Comparison of ENCODE assay signal across 8 cellular contexts in genomic region chr17:17032131-17032692, GRCh38. TPM values are rescaled to one million over a fixed set of nuclear protein-coding genes. Genes with fewer than 3 reads are reported as not detected.
DNase-seq lines count a peak whose midpoint lies in the region; ATAC-seq and TF ChIP-seq lines count a peak whose summit lies in the region.

No MANE protein-coding gene starts in this region.

- no peak for TF ChIP-seq POLR2A in ovary (IDR thresholded peaks at IDR 0.05)

- H3K27me3 Mint-ChIP-seq in Caco-2 (ENCODE audit: insufficient read depth, unreplicated experiment) = no peaks in the 10 kb centered on the region
- no peaks in the 10 kb centered on the region for H3K27me3 Mint-ChIP-seq in activated CD8-positive, alpha-beta T cell treated with anti-CD3 and anti-CD28 coated beads for 36 hours

- peak; percentile 74 for ATAC-seq in Right ventricle myocardium inferior
- ATAC-seq in HG02763 (IDR thresholded peaks at IDR 0.05; ENCODE audit: unreplicated experiment) = no peak
- ATAC-seq in activated CD8-positive, alpha-beta T cell treated with anti-CD3 and anti-CD28 coated beads for 36 hours = no peak
- no peak for ATAC-seq in HG03378 (IDR thresholded peaks at IDR 0.05; ENCODE audit: unreplicated experiment)

- TF ChIP-seq CTCF in Caco-2 (IDR thresholded peaks at IDR 0.05; ENCODE audit: insufficient read depth in 1 of 2, low read depth in 1 of 2, low read length in 1 of 2, severe bottlenecking in 1 of 2, unreplicated experiment in 1 of 2) (peak in 1 of 2 experiments; percentile 58), ovary (IDR thresholded peaks at IDR 0.05) (no peak)
- TF ChIP-seq CTCF in activated CD8-positive, alpha-beta T cell treated with anti-CD3 and anti-CD28 coated beads for 36 hours (IDR thresholded peaks at IDR 0.05) = no peak

- no peak overlapping the region for H3K27ac ChIP-seq in ovary

- POLR2A ChIA-PET in Caco-2 (lab: Charles Lee) = no interaction called here
- POLR2A ChIA-PET in activated CD8-positive, alpha-beta T cell treated with anti-CD3 and anti-CD28 coated beads for 36 hours (lab: Charles Lee) = no interaction called here

- no peaks in the 10 kb centered on the region for H3K9me3 Mint-ChIP-seq in Caco-2 (ENCODE audit: unreplicated experiment)
- H3K9me3 Mint-ChIP-seq in activated CD8-positive, alpha-beta T cell treated with anti-CD3 and anti-CD28 coated beads for 36 hours = no peaks in the 10 kb centered on the region

- CTCF ChIA-PET in Caco-2 (lab: Charles Lee) = interaction anchor here (1.1 kb wide), 1 partner anchor 11 kb away, joined by 6 read pairs; no protein-coding TSS in a partner anchor
- CTCF ChIA-PET in activated CD8-positive, alpha-beta T cell treated with anti-CD3 and anti-CD28 coated beads for 36 hours (lab: Charles Lee) = no interaction called here

- no TSS peak for BruUV-seq in Caco-2 (replicated peaks; lab: Mats Ljungman, UMichigan)

- peaks cover 36% of the 10 kb centered on the region for H3K4me1 Mint-ChIP-seq in Caco-2 (ENCODE audit: low read depth, unreplicated experiment)
- no peaks in the 10 kb centered on the region for H3K4me1 Mint-ChIP-seq in activated CD8-positive, alpha-beta T cell treated with anti-CD3 and anti-CD28 coated beads for 36 hours (ENCODE audit: low read depth)

- H3K27me3 ChIP-seq in Caco-2 (replicated peaks; ENCODE audit: control insufficient read depth, insufficient read depth, low read length) (no peaks in the 10 kb centered on the region), adipocyte (replicated peaks; ENCODE audit: control insufficient read depth, insufficient read depth, low read length) (peaks cover 6% of the 10 kb centered on the region), ovary (no peaks in the 10 kb centered on the region)

- DNase-seq in Caco-2 = peak in 1 of 2 experiments; percentile 60
- peak; percentile 91 for DNase-seq in adipocyte (ENCODE audit: low read depth)
- DNase-seq in Right ventricle myocardium inferior (ENCODE audit: missing footprints) = peak; percentile 82
- peak in 4 of 5 donors; percentile 38 to 71 (median 54) for DNase-seq in ovary
- no peak for DNase-seq in MV-4-11 (lab: John Stamatoyannopoulos, UW)
- DNase-seq in activated CD8-positive, alpha-beta T cell treated with anti-CD3 and anti-CD28 coated beads for 36 hours = no peak

- H3K9me3 ChIP-seq in Caco-2 = no peaks in the 10 kb centered on the region
- no peaks in the 10 kb centered on the region for H3K9me3 ChIP-seq in adipocyte (ENCODE audit: control insufficient read depth, low read length)
- H3K9me3 ChIP-seq in ovary = no peaks in the 10 kb centered on the region

- TF ChIP-seq EP300 in ovary (IDR thresholded peaks at IDR 0.05) = no peak

- no peaks in the 10 kb centered on the region for H3K36me3 ChIP-seq in Caco-2 (ENCODE audit: control insufficient read depth, insufficient read depth, low read length)
- H3K36me3 ChIP-seq in adipocyte (ENCODE audit: control insufficient read depth, insufficient read depth, low read length, severe bottlenecking) = no peaks in the 10 kb centered on the region
- no peaks in the 10 kb centered on the region for H3K36me3 ChIP-seq in ovary

- intact Hi-C loops in Caco-2 (cut with micrococcal nuclease; ENCODE audit: unreplicated experiment) (no loop called here), Right ventricle myocardium inferior (cut with DNase I) (no loop called here), ovary (cut with DNase I) (no loop called here)
- intact Hi-C loops in activated CD8-positive, alpha-beta T cell treated with anti-CD3 and anti-CD28 coated beads for 36 hours (cut with micrococcal nuclease) = no loop called here

- H3K4me3 Mint-ChIP-seq in Caco-2 (ENCODE audit: unreplicated experiment) = no peak overlapping the region
- no peak overlapping the region for H3K4me3 Mint-ChIP-seq in activated CD8-positive, alpha-beta T cell treated with anti-CD3 and anti-CD28 coated beads for 36 hours

- H3K36me3 Mint-ChIP-seq in Caco-2 (ENCODE audit: insufficient read depth, unreplicated experiment) = peaks cover 10% of the 10 kb centered on the region
- no peaks in the 10 kb centered on the region for H3K36me3 Mint-ChIP-seq in activated CD8-positive, alpha-beta T cell treated with anti-CD3 and anti-CD28 coated beads for 36 hours (ENCODE audit: low read depth)

- peak overlapping the region; percentile 99 for H3K27ac Mint-ChIP-seq in Caco-2 (ENCODE audit: unreplicated experiment)
- no peak overlapping the region for H3K27ac Mint-ChIP-seq in activated CD8-positive, alpha-beta T cell treated with anti-CD3 and anti-CD28 coated beads for 36 hours

- no peak overlapping the region for H3K4me3 ChIP-seq in Caco-2 (ENCODE audit: low read depth, low read length)
- no peak overlapping the region for H3K4me3 ChIP-seq in adipocyte (ENCODE audit: low read length)
- H3K4me3 ChIP-seq in ovary = no peak overlapping the region

- H3K9ac ChIP-seq in adipocyte (ENCODE audit: low read length) = peak overlapping the region; percentile 42

- H3K4me1 ChIP-seq in Caco-2 = peaks cover 39% of the 10 kb centered on the region
- H3K4me1 ChIP-seq in adipocyte (ENCODE audit: control insufficient read depth, insufficient read depth, low read length) = peaks cover 25% of the 10 kb centered on the region
- H3K4me1 ChIP-seq in ovary (ENCODE audit: insufficient read depth) = no peaks in the 10 kb centered on the region

- WGBS in ovary, 3 donors = 31 to 51% (median 47%) methylated on average over 8 to 13 of the region's 13 CpGs

RNA-seq across cellular contexts. Expression of gene MPRIP, which starts 10.0 kb away (rescaled TPM):
- total RNA-seq in Caco-2 (2022) (284 and 311 TPM in 2 replicates), Right ventricle myocardium inferior (312 TPM), ovary (100 to 1,000 TPM in 5 of 7 donors, 10 to 100 TPM in 2; 72.3 to 256 (median 228) TPM)
- 100 to 1,000 TPM; 111 to 184 TPM for polyA plus RNA-seq in ovary
- 100 to 1,000 TPM; 132 to 135 TPM for total RNA-seq in activated CD8-positive, alpha-beta T cell treated with anti-CD3 and anti-CD28 coated beads for 36 hours

Comparison
In these comparisons a context has a peak if more than half of its experiments do, and no peak if none do; other contexts are left out.
1. DNase-seq: peak in adipocyte (single experiment), Right ventricle myocardium inferior (single experiment) and ovary (4 of 5); none in MV-4-11 (single experiment) and activated CD8-positive, alpha-beta T cell treated with anti-CD3 and anti-CD28 coated beads for 36 hours (single experiment).